ENCODE assay signal across 13 cellular contexts in genomic region chr1:61956774-61957173, GRCh38.
"Had no signal": no experiment of that assay in that cellular context is flagged by ENCODE, and none has a peak within 500 bp of the region (broad histone marks: within the 10 kb centered on the region; RNA-seq: fewer than 3 reads in every experiment).

No MANE protein-coding gene starts in this region.

- H3K9me3 ChIP-seq: breast epithelium, esophagus muscularis mucosa, stomach, thoracic aorta had no signal

- DNase-seq: activated CD4-positive, alpha-beta T cell treated with anti-CD3 and anti-CD28 coated beads, Interleukin-2, amount 50 U/mL, for 4 hours; activated gamma-delta T cell; activated naive CD8-positive, alpha-beta T cell treated with anti-CD3 and anti-CD28 coated beads for 36 hours; activated T-cell treated with anti-CD3 and anti-CD28 coated beads, Interleukin-2, amount 50 U/mL, for 48 hours; mesenchymal stem cell; stomach; T-helper 2 cell had no signal

- H3K4me1 ChIP-seq: breast epithelium had no signal

- H3K27ac Mint-ChIP-seq: activated naive CD8-positive, alpha-beta T cell treated with anti-CD3 and anti-CD28 coated beads for 36 hours had no signal

- H3K9me3 Mint-ChIP-seq: activated naive CD8-positive, alpha-beta T cell treated with anti-CD3 and anti-CD28 coated beads for 36 hours; neural crest cell had no signal

- H3K36me3 ChIP-seq: breast epithelium, esophagus muscularis mucosa, thoracic aorta had no signal

- H3K27me3 Mint-ChIP-seq: activated naive CD8-positive, alpha-beta T cell treated with anti-CD3 and anti-CD28 coated beads for 36 hours had no signal

- H3K4me3 Mint-ChIP-seq: activated naive CD8-positive, alpha-beta T cell treated with anti-CD3 and anti-CD28 coated beads for 36 hours; neural crest cell had no signal

- H3K4me3 ChIP-seq: breast epithelium, esophagus muscularis mucosa, skin epidermis, stomach, thoracic aorta had no signal

- ATAC-seq: left lobe of liver had no signal

- H3K27me3 ChIP-seq: breast epithelium, esophagus muscularis mucosa, stomach had no signal

- H3K27ac ChIP-seq: breast epithelium, esophagus muscularis mucosa, skin epidermis, stomach, thoracic aorta had no signal
